ENCODE assay signal across 13 cellular contexts in genomic region chr13:39530996-39531395, GRCh38.
"Had no signal": no experiment of that assay in that cellular context is flagged by ENCODE, and none has a peak within 500 bp of the region (broad histone marks: within the 10 kb centered on the region; RNA-seq: fewer than 3 reads in every experiment).

No MANE protein-coding gene starts in this region.

- DNase-seq: activated CD4-positive, alpha-beta T cell treated with anti-CD3 and anti-CD28 coated beads for 48 hours; activated CD8-positive, alpha-beta memory T cell treated with anti-CD3 and anti-CD28 coated beads, Interleukin-2, amount 50 U/mL, for 48 hours; activated CD8-positive, alpha-beta T cell treated with anti-CD3 and anti-CD28 coated beads, Interleukin-2, amount 10 ng/mL, durations not matched to agents 7 days and 5 days; activated naive CD4-positive, alpha-beta T cell; colonic mucosa; esophagus squamous epithelium; glutamatergic neuron; nucleus accumbens; right lobe of liver; stimulated activated CD4-positive, alpha-beta T cell treated with anti-CD3 and anti-CD28 coated beads, Interleukin-2, amount 100 ng/mL, for 24 hours; stimulated activated naive B cell treated with anti-CD40 and anti-IgM and Interleukin-4, amounts not matched to agents 10 μg/mL and 1 μg/mL and 100 μg/mL, for 72 hours had no signal

- H3K9me3 ChIP-seq: ascending aorta, colonic mucosa, esophagus squamous epithelium, right lobe of liver had no signal

- H3K4me3 ChIP-seq: ascending aorta, cardiac muscle cell, colonic mucosa, esophagus squamous epithelium, right lobe of liver had no signal

- H3K27me3 ChIP-seq: ascending aorta, colonic mucosa, esophagus squamous epithelium, right lobe of liver had no signal

- H3K36me3 ChIP-seq: ascending aorta, cardiac muscle cell, colonic mucosa, esophagus squamous epithelium, right lobe of liver had no signal

- H3K4me1 ChIP-seq: colonic mucosa, right lobe of liver had no signal

- H3K27ac ChIP-seq: ascending aorta, cardiac muscle cell, colonic mucosa, esophagus squamous epithelium, right lobe of liver had no signal
